Comparison of ENCODE assay signal across 8 cellular contexts in genomic region chr3:47324278-47324865, GRCh38. TPM values are rescaled to one million over a fixed set of nuclear protein-coding genes. Genes with fewer than 3 reads are reported as not detected.
DNase-seq lines count a peak whose midpoint lies in the region; ATAC-seq and TF ChIP-seq lines count a peak whose summit lies in the region.

No MANE protein-coding gene starts in this region.

- no peak overlapping the region for H2AFZ ChIP-seq in OCI-LY7 (ENCODE audit: low read length)

- ATAC-seq in CD4-positive, CD25-positive, alpha-beta regulatory T cell (ENCODE audit: low read depth in 2 of 2), result peak; percentile 67 to 73
- no peak for ATAC-seq in GM21528 (IDR thresholded peaks at IDR 0.05; ENCODE audit: low FRiP score, unreplicated experiment)

- H3K9me2 ChIP-seq in OCI-LY7 (ENCODE audit: insufficient read depth, low read length), result no peaks in the 10 kb centered on the region

- no peaks in the 10 kb centered on the region for H3K79me2 ChIP-seq in OCI-LY7 (ENCODE audit: insufficient read depth, low read depth, low read length)

- H3K27ac ChIP-seq in CD4-positive, CD25-positive, alpha-beta regulatory T cell (ENCODE audit: insufficient read depth, low read length, poor library complexity, severe bottlenecking), result no peak overlapping the region
- H3K27ac ChIP-seq in HEK293 (ENCODE audit: extremely low read depth, low read depth, low read length) (no peak overlapping the region), OCI-LY7 (ENCODE audit: low read depth, low read length, poor library complexity, severe bottlenecking) (no peak overlapping the region), tibial nerve (no peak overlapping the region)

- CTCF ChIA-PET in HEK293 (lab: Yijun Ruan, JAX) (interaction anchor here (0.5 to 3.4 kb wide), 17 partner anchors 8 to 1236 kb away, joined by 3 to 27 read pairs (median 4); no protein-coding TSS in a partner anchor), OCI-LY7 (lab: Charles Lee; ENCODE audit: unreplicated experiment) (no interaction called here)

- H3K4me1 ChIP-seq in CD4-positive, CD25-positive, alpha-beta regulatory T cell (ENCODE audit: control insufficient read depth, insufficient read depth, low read length, poor library complexity, severe bottlenecking), result no peaks in the 10 kb centered on the region
- H3K4me1 ChIP-seq in HEK293 (ENCODE audit: control insufficient read depth, insufficient read depth, low read length) (no peaks in the 10 kb centered on the region), OCI-LY7 (ENCODE audit: insufficient read depth, low read length, poor library complexity, severe bottlenecking) (no peaks in the 10 kb centered on the region), tibial nerve (peaks cover 0 to 2% (median 0%) of the 10 kb centered on the region in 4 donors)

- DNase-seq in CD4-positive, CD25-positive, alpha-beta regulatory T cell, result peak; percentile 24 to 65 (median 52)
- peak; percentile 81 for DNase-seq in OCI-LY7 (ENCODE audit: low spot score)
- DNase-seq in activated T-cell treated with anti-CD3 and anti-CD28 coated beads, Interleukin-2, amount 50 U/mL, for 48 hours, result peak; percentile 42 to 51
- DNase-seq in fibroblast of pulmonary artery (ENCODE audit: low read depth), result peak; percentile 89
- DNase-seq in neural crest cell (ENCODE audit: low read depth, low spot score), result peak; percentile 57
- DNase-seq in tibial nerve (ENCODE audit: low spot score in 2 of 2), result peak; percentile 30 to 80

- POLR2A ChIA-PET in HEK293 (lab: Yijun Ruan, JAX) (no interaction called here), OCI-LY7 (lab: Charles Lee) (interaction anchor here (0.6 to 1.0 kb wide), 2 partner anchors 97 to 837 kb away, joined by 3 to 5 read pairs; no protein-coding TSS in a partner anchor)

- peaks cover 28% of the 10 kb centered on the region for H3K36me3 Mint-ChIP-seq in CD4-positive, CD25-positive, alpha-beta regulatory T cell
- H3K36me3 Mint-ChIP-seq in neural crest cell (ENCODE audit: low read depth), result no peaks in the 10 kb centered on the region

- no peak for TF ChIP-seq POLR2A in tibial nerve (IDR thresholded peaks at IDR 0.05)

- no peak for TF ChIP-seq EP300 in tibial nerve (IDR thresholded peaks at IDR 0.05)

- peak overlapping the region in 1 of 3 donors; percentile 78 for H3K27ac Mint-ChIP-seq in CD4-positive, CD25-positive, alpha-beta regulatory T cell
- H3K27ac Mint-ChIP-seq in neural crest cell (ENCODE audit: unreplicated experiment), result no peak overlapping the region

- H3K4me3 Mint-ChIP-seq in CD4-positive, CD25-positive, alpha-beta regulatory T cell, result no peak overlapping the region
- H3K4me3 Mint-ChIP-seq in neural crest cell, result no peak overlapping the region

- no peak overlapping the region for H3K4me3 ChIP-seq in CD4-positive, CD25-positive, alpha-beta regulatory T cell (ENCODE audit: low read depth, low read length)
- H3K4me3 ChIP-seq in HEK293 (ENCODE audit: low read depth, low read length), result no peak overlapping the region
- H3K4me3 ChIP-seq in OCI-LY7 (ENCODE audit: low read depth, low read length, poor library complexity, severe bottlenecking), result no peak overlapping the region
- H3K4me3 ChIP-seq in fibroblast of pulmonary artery (replicated peaks; ENCODE audit: low read depth, low read length), result no peak overlapping the region
- no peak overlapping the region for H3K4me3 ChIP-seq in tibial nerve

- no peaks in the 10 kb centered on the region for H4K20me1 ChIP-seq in OCI-LY7 (ENCODE audit: insufficient read depth, low read length)

- no peaks in the 10 kb centered on the region for H3K27me3 Mint-ChIP-seq in CD4-positive, CD25-positive, alpha-beta regulatory T cell
- H3K27me3 Mint-ChIP-seq in neural crest cell (ENCODE audit: low read depth), result no peaks in the 10 kb centered on the region

- peaks cover 59% of the 10 kb centered on the region for H3K36me3 ChIP-seq in CD4-positive, CD25-positive, alpha-beta regulatory T cell (ENCODE audit: control insufficient read depth, insufficient read depth, low read length)
- peaks cover 0 to 70% of the 10 kb centered on the region in 2 experiments; a peak in 2 of 3 replicates for H3K36me3 ChIP-seq in HEK293 (ENCODE audit: control insufficient read depth in 2 of 2, insufficient read depth in 1 of 2, low read length in 2 of 2)
- peaks cover 89% of the 10 kb centered on the region for H3K36me3 ChIP-seq in OCI-LY7 (ENCODE audit: insufficient read depth, low read length)
- H3K36me3 ChIP-seq in tibial nerve, result peaks cover 0 to 91% (median 14%) of the 10 kb centered on the region in 3 donors

- intact Hi-C loops in OCI-LY7 (cut with micrococcal nuclease; ENCODE audit: unreplicated experiment), result loop anchor here (1.0 to 5.0 kb wide), 5 partner anchors 42 to 397 kb away; partner anchors contain the start of genes KIF9, KLHL18 and SETD2

- TF ChIP-seq CTCF in HEK293 (tag by site-specific recombination; IDR thresholded peaks at IDR 0.05) (peak; percentile 24; the same call in 1 of the 2 replicates), OCI-LY7 (conservative IDR thresholded peaks at IDR 0.05; ENCODE audit: low read length) (peak; percentile 88), fibroblast of pulmonary artery (IDR thresholded peaks at IDR 0.05; ENCODE audit: low read length, missing control alignments) (peak; percentile 82), neural crest cell (conservative IDR thresholded peaks at IDR 0.05) (peak; percentile 86), tibial nerve (IDR thresholded peaks at IDR 0.05) (peak; percentile 59 to 74 (median 62))

- peaks cover 0 to 4% (median 3%) of the 10 kb centered on the region in 4 donors for H3K4me1 Mint-ChIP-seq in CD4-positive, CD25-positive, alpha-beta regulatory T cell
- no peaks in the 10 kb centered on the region for H3K4me1 Mint-ChIP-seq in neural crest cell

- H3K27me3 ChIP-seq in CD4-positive, CD25-positive, alpha-beta regulatory T cell (ENCODE audit: control insufficient read depth, insufficient read depth, low read length), result no peaks in the 10 kb centered on the region
- H3K27me3 ChIP-seq in tibial nerve, result no peaks in the 10 kb centered on the region

- peaks cover 0 to 2% (median 0%) of the 10 kb centered on the region in 7 donors for H3K9me3 Mint-ChIP-seq in CD4-positive, CD25-positive, alpha-beta regulatory T cell
- no peaks in the 10 kb centered on the region for H3K9me3 Mint-ChIP-seq in neural crest cell

- H3K4me2 ChIP-seq in OCI-LY7 (ENCODE audit: low read length), result no peak overlapping the region

- no peaks in the 10 kb centered on the region for H3K9me3 ChIP-seq in CD4-positive, CD25-positive, alpha-beta regulatory T cell (ENCODE audit: control insufficient read depth in 2 of 2, low read length in 2 of 2)
- no peaks in the 10 kb centered on the region for H3K9me3 ChIP-seq in HEK293 (ENCODE audit: control insufficient read depth, insufficient read depth, low read depth, low read length)
- no peaks in the 10 kb centered on the region for H3K9me3 ChIP-seq in OCI-LY7 (ENCODE audit: low read length)
- no peaks in the 10 kb centered on the region for H3K9me3 ChIP-seq in tibial nerve

- 0 to 15% methylated on average over 2 of the region's 2 CpGs for WGBS in tibial nerve, 2 donors

- BruUV-seq in OCI-LY7 (replicated peaks; lab: Mats Ljungman, UMichigan), result no TSS peak

TF ChIP-seq in HEK293, 187 proteins besides CTCF, POLR2A, EP300 and RAD21 (continues in another document):
- TF ChIP-seq ZNF350 (tag by site-specific recombination; IDR thresholded peaks at IDR 0.05), result no peak
- peak; percentile 28; the same call in 1 of the 2 replicates for TF ChIP-seq PRDM10 (tag by site-specific recombination; IDR thresholded peaks at IDR 0.05)
- no peak for TF ChIP-seq ZNF211 (tag by site-specific recombination; IDR thresholded peaks at IDR 0.05; ENCODE audit: low read depth)
- TF ChIP-seq ZNF2 (tag by site-specific recombination; IDR thresholded peaks at IDR 0.05), result peak; percentile 69

RNA-seq across cellular contexts. Expression of gene KLHL18, which starts 41.6 kb away (rescaled TPM):
- total RNA-seq in CD4-positive, CD25-positive, alpha-beta regulatory T cell, result 48.9 TPM
- 10 to 100 TPM; 11.0 to 16.0 (median 14.7) TPM for polyA plus RNA-seq in CD4-positive, CD25-positive, alpha-beta regulatory T cell
- total RNA-seq in OCI-LY7 (2014; rRNA removed; shearing (Covaris generic)), result 11.8 and 13.1 TPM in 2 replicates
- 28.6 and 35.2 TPM in 2 replicates for total RNA-seq in OCI-LY7 (2022)
- 36.1 and 39.1 TPM in 2 replicates for total RNA-seq in neural crest cell
- 10 to 100 TPM in 3 of 4 donors, 1 to 10 TPM in 1; 8.2 to 17.7 (median 13.7) TPM for total RNA-seq in tibial nerve

RNA-seq across cellular contexts. Expression of gene KIF9, which starts 41.8 kb away (rescaled TPM):
- total RNA-seq in CD4-positive, CD25-positive, alpha-beta regulatory T cell, result 5.4 TPM
- polyA plus RNA-seq in CD4-positive, CD25-positive, alpha-beta regulatory T cell, result 1 to 10 TPM; 3.7 to 4.6 (median 4.0) TPM
- 4.7 and 11.7 TPM in 2 replicates for total RNA-seq in OCI-LY7 (2014; rRNA removed; shearing (Covaris generic))
- 10.1 and 11.0 TPM in 2 replicates for total RNA-seq in OCI-LY7 (2022)
- total RNA-seq in neural crest cell, result 6.9 and 7.1 TPM in 2 replicates
- total RNA-seq in tibial nerve, result 10 to 100 TPM in 1 of 4 donors, 1 to 10 TPM in 2, under 1 TPM in 1; 0.59 to 20.3 (median 5.2) TPM

RNA-seq across cellular contexts. Expression of gene PTPN23, which starts 56.4 kb away (rescaled TPM):
- 54.2 TPM for total RNA-seq in CD4-positive, CD25-positive, alpha-beta regulatory T cell
- 1 to 10 TPM; 1.0 to 4.3 (median 2.2) TPM for polyA plus RNA-seq in CD4-positive, CD25-positive, alpha-beta regulatory T cell
- total RNA-seq in OCI-LY7 (2014; rRNA removed; shearing (Covaris generic)), result 13.6 and 15.5 TPM in 2 replicates
- total RNA-seq in OCI-LY7 (2022), result 40.0 and 41.1 TPM in 2 replicates
- total RNA-seq in neural crest cell, result 43.9 and 47.2 TPM in 2 replicates
- 100 to 1,000 TPM in 2 of 4 donors, 10 to 100 TPM in 2; 30.8 to 277 (median 90.7) TPM for total RNA-seq in tibial nerve

Comparison
In these comparisons a context has a peak if more than half of its experiments do, and no peak if none do; other contexts are left out.
1. CTCF ChIP-seq: peak in every context shown above with its lines; median percentile 88 in OCI-LY7; 86 in neural crest cell; 82 in fibroblast of pulmonary artery; 62 in tibial nerve; 24 in HEK293.